In genomic region chr16:86962259-86962658, GRCh38 we compare ENCODE assay signal across 29 cellular contexts.
"Had no signal": no experiment of that assay in that cellular context is flagged by ENCODE, and none has a peak within 500 bp of the region (broad histone marks: within the 10 kb centered on the region; RNA-seq: fewer than 3 reads in every experiment).

No MANE protein-coding gene starts in this region.

- H2AFZ ChIP-seq: parathyroid adenoma had no signal

- H3K9me3 Mint-ChIP-seq: dendritic cell treated with granulocyte-macrophage colony-stimulating factor and Interleukin-4, amounts not matched to agents 40 ng/mL and 50 ng/mL, for 4 days; endodermal cell; mesothelial cell of epicardium; natural killer cell treated with Interleukin-12 subunit alpha and Interleukin-12 subunit beta and Interleukin-15 and Interleukin-18, amount 100 ng/mL, for 72 hours; stimulated activated naive B cell treated with anti-CD40 and anti-IgM and Interleukin-4, amounts not matched to agents 10 μg/mL and 1 μg/mL and 100 μg/mL, for 72 hours; stimulated activated naive CD8-positive, alpha-beta T cell treated with anti-CD3 and anti-CD28 coated beads, Interleukin-15, Interleukin-2, amounts not matched to agents 100 ng/mL and 50 ng/mL, for 24 hours had no signal

- H3K27ac Mint-ChIP-seq: dendritic cell treated with granulocyte-macrophage colony-stimulating factor and Interleukin-4, amounts not matched to agents 40 ng/mL and 50 ng/mL, for 4 days; endodermal cell; mesothelial cell of epicardium; naive B cell; natural killer cell treated with Interleukin-12 subunit alpha and Interleukin-12 subunit beta and Interleukin-15 and Interleukin-18, amount 100 ng/mL, for 72 hours; stimulated activated naive B cell treated with anti-CD40 and anti-IgM and Interleukin-4, amounts not matched to agents 10 μg/mL and 1 μg/mL and 100 μg/mL, for 72 hours; stimulated activated naive CD8-positive, alpha-beta T cell treated with anti-CD3 and anti-CD28 coated beads, Interleukin-15, Interleukin-2, amounts not matched to agents 100 ng/mL and 50 ng/mL, for 24 hours had no signal

- H3K4me3 ChIP-seq: colonic mucosa, gastrocnemius medialis, lung, mucosa of descending colon, psoas muscle, thoracic aorta, tibial nerve, upper lobe of right lung, vagina had no signal

- H3K79me2 ChIP-seq: parathyroid adenoma had no signal

- H3K9me3 ChIP-seq: colonic mucosa, gastrocnemius medialis, mucosa of descending colon, psoas muscle, thoracic aorta, tibial nerve, upper lobe of right lung, vagina had no signal

- H3K4me1 Mint-ChIP-seq: endodermal cell; naive B cell; stimulated activated naive B cell treated with anti-CD40 and anti-IgM and Interleukin-4, amounts not matched to agents 10 μg/mL and 1 μg/mL and 100 μg/mL, for 72 hours had no signal

- FAIRE-seq: keratinocyte, small intestine had no signal

- H3K4me3 Mint-ChIP-seq: dendritic cell treated with granulocyte-macrophage colony-stimulating factor and Interleukin-4, amounts not matched to agents 40 ng/mL and 50 ng/mL, for 4 days; endodermal cell; mesothelial cell of epicardium; naive B cell; natural killer cell treated with Interleukin-12 subunit alpha and Interleukin-12 subunit beta and Interleukin-15 and Interleukin-18, amount 100 ng/mL, for 72 hours; stimulated activated naive B cell treated with anti-CD40 and anti-IgM and Interleukin-4, amounts not matched to agents 10 μg/mL and 1 μg/mL and 100 μg/mL, for 72 hours; stimulated activated naive CD8-positive, alpha-beta T cell treated with anti-CD3 and anti-CD28 coated beads, Interleukin-15, Interleukin-2, amounts not matched to agents 100 ng/mL and 50 ng/mL, for 24 hours had no signal

- H3K4me1 ChIP-seq: colonic mucosa, gastrocnemius medialis, parathyroid adenoma, psoas muscle, tibial nerve, upper lobe of right lung, vagina had no signal

- H3K36me3 ChIP-seq: colonic mucosa, gastrocnemius medialis, thoracic aorta, tibial nerve, upper lobe of right lung, vagina had no signal

- H3K27me3 ChIP-seq: colonic mucosa, vagina had no signal

- DNase-seq: colonic mucosa; effector CD8-positive, alpha-beta T cell; endodermal cell; foreskin fibroblast; gastrocnemius medialis; head of caudate nucleus; mesenchymal stem cell; mucosa of descending colon; naive B cell; occipital lobe; psoas muscle; small intestine; stimulated activated CD4-positive, alpha-beta T cell treated with anti-CD3 and anti-CD28 coated beads, Interleukin-15, amount 100 ng/mL, for 24 hours; stimulated activated CD4-positive, alpha-beta T cell treated with anti-CD3 and anti-CD28 coated beads, Interleukin-2, amount 100 ng/mL, for 48 hours; stimulated activated naive B cell treated with anti-CD40 and anti-IgM and Interleukin-4, amounts not matched to agents 10 μg/mL and 1 μg/mL and 100 μg/mL, for 72 hours; upper lobe of right lung had no signal

- H3K9ac ChIP-seq: parathyroid adenoma had no signal

- H3K36me3 Mint-ChIP-seq: mesothelial cell of epicardium; naive B cell; natural killer cell treated with Interleukin-12 subunit alpha and Interleukin-12 subunit beta and Interleukin-15 and Interleukin-18, amount 100 ng/mL, for 72 hours; stimulated activated naive B cell treated with anti-CD40 and anti-IgM and Interleukin-4, amounts not matched to agents 10 μg/mL and 1 μg/mL and 100 μg/mL, for 72 hours had no signal

- H3K27ac ChIP-seq: colonic mucosa, epithelial cell of prostate, gastrocnemius medialis, parathyroid adenoma, psoas muscle, thoracic aorta, tibial nerve, upper lobe of right lung, vagina had no signal

- ATAC-seq: esophagus mucosa; gastrocnemius medialis; left lobe of liver; mucosa of descending colon; natural killer cell treated with Interleukin-12 subunit alpha and Interleukin-12 subunit beta and Interleukin-15 and Interleukin-18, amount 100 ng/mL, for 72 hours; psoas muscle; stimulated activated naive B cell treated with anti-CD40 and anti-IgM and Interleukin-4, amounts not matched to agents 10 μg/mL and 1 μg/mL and 100 μg/mL, for 72 hours; upper lobe of right lung had no signal
